In genomic region chr3:100463002-100463401, GRCh38 we compare ENCODE assay signal across 1 cellular context.
TF ChIP-seq lines count a peak whose summit lies in the region.

No MANE protein-coding gene starts in this region.

TF ChIP-seq in HepG2, 621 proteins besides CTCF, POLR2A, EP300 and RAD21 (continued from another document):
- TF ChIP-seq STAG1 (CRISPR knock-in tag; IDR thresholded peaks at IDR 0.05) (peak; percentile 96), ZNF770 (CRISPR knock-in tag; IDR thresholded peaks at IDR 0.05) (peak; percentile 53; the same call in 1 of the 2 replicates), HNF1B (CRISPR knock-in tag; IDR thresholded peaks at IDR 0.05) (no peak), SMC3 (IDR thresholded peaks at IDR 0.05; ENCODE audit: low read length) (peak; percentile 89), GTF3A (CRISPR knock-in tag; conservative IDR thresholded peaks at IDR 0.05) (no peak), BRCA1 (CRISPR knock-in tag; IDR thresholded peaks at IDR 0.05) (0 out of 2 replicates have a peak, but pooled peaks have one; percentile 35), ZNF432 (CRISPR knock-in tag; IDR thresholded peaks at IDR 0.05; ENCODE audit: borderline replicate concordance) (no peak), FOSL2 (CRISPR knock-in tag; IDR thresholded peaks at IDR 0.05) (0 out of 2 replicates have a peak, but pooled peaks have one; percentile 13), RXRB (CRISPR knock-in tag; IDR thresholded peaks at IDR 0.05; ENCODE audit: borderline replicate concordance) (0 out of 2 replicates have a peak, but pooled peaks have one; percentile 10), MIXL1 (CRISPR knock-in tag; IDR thresholded peaks at IDR 0.05) (0 out of 2 replicates have a peak, but pooled peaks have one; percentile 15)
